In the genomic region with DNA sequence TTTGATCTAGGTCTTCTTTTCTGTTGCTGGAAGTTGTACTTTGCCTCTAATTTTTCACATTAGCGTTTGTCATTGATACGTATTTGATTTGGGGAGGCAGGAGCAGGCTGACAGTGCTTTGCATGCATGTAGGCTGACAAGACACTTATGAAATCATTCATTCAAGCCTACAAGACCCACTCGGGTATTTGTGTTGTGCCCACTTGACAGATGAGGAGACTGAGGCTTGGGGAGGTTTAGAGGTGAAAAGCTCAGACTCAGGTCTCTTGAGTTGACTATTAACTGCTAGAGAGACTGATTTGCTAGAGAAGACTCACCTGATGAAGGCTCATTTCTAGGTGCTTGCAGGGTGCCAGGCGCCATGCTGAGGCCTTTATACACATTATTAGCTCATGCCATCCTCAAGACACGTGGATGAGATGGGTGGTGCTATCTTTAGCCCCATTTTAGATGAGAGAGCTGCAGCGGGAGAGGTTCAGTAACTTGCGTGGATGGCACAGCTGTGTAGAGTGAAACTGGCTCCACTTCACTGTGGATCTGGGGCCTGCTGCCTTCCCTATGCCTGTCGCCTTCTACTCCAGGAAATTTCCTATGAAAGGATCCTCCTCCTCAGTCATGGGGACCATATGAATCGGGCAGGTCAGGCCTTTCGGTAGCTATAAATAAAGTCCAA, we compare ENCODE assay signal across 24 cellular contexts.
"Had no signal": no experiment of that assay in that cellular context is flagged by ENCODE, and none has a peak within 500 bp of the region (broad histone marks: within the 10 kb centered on the region; RNA-seq: fewer than 3 reads in every experiment).

No MANE protein-coding gene starts in this region.

- H3K27ac ChIP-seq: heart left ventricle, left ventricle myocardium inferior, ovary, tibial nerve had no signal

- H3K4me3 ChIP-seq: heart left ventricle, left ventricle myocardium inferior, lung, mucosa of descending colon, ovary, prostate gland, smooth muscle cell, tibial nerve, upper lobe of left lung had no signal

- H3K36me3 ChIP-seq: ovary had no signal

- H3K4me2 ChIP-seq: smooth muscle cell had no signal

- H3K27me3 ChIP-seq: heart left ventricle, ovary, tibial nerve, upper lobe of left lung had no signal

- DNase-seq: heart left ventricle; islet precursor cell; left ventricle myocardium inferior; midbrain; mucosa of descending colon; naive thymus-derived CD4-positive, alpha-beta T cell; ovary; posterior cingulate gyrus; retina; stimulated activated CD4-positive, alpha-beta T cell treated with anti-CD3 and anti-CD28 coated beads, Interleukin-1b, Interleukin-23, amount 100 ng/mL, for 48 hours; stimulated activated CD4-positive, alpha-beta T cell treated with anti-CD3 and anti-CD28 coated beads, Interleukin-2, amount 100 ng/mL, for 48 hours; stimulated activated CD4-positive, alpha-beta T cell treated with anti-CD3 and anti-CD28 coated beads, Interleukin-4, amount 100 ng/mL, for 4 hours; stimulated activated CD8-positive, alpha-beta memory T cell treated with anti-CD3 and anti-CD28 coated beads, Interleukin-4, amount 100 ng/mL, for 48 hours; stimulated activated naive CD4-positive, alpha-beta T cell treated with Interleukin-2 at 50 U/mL for 16 hours; stimulated activated naive CD8-positive, alpha-beta T cell treated with anti-CD3 and anti-CD28 coated beads, Interleukin-15, amount 100 ng/mL, for 72 hours; substantia nigra had no signal

- H3K4me1 ChIP-seq: tibial nerve had no signal

- ATAC-seq: heart left ventricle; mucosa of descending colon; naive thymus-derived CD4-positive, alpha-beta T cell; natural killer cell treated with Interleukin-12 subunit alpha and Interleukin-12 subunit beta and Interleukin-15 and Interleukin-18, amount 100 ng/mL, for 72 hours; right cardiac atrium; stimulated activated memory B cell treated with anti-CD40 and anti-IgM and Interleukin-4, amounts not matched to agents 10 μg/mL and 1 μg/mL and 100 μg/mL, for 72 hours; stimulated activated naive CD8-positive, alpha-beta T cell treated with anti-CD3 and anti-CD28 coated beads, Interleukin-15, amount 100 ng/mL, for 72 hours had no signal

- H3K9me3 ChIP-seq: mucosa of descending colon, ovary, prostate gland had no signal
